In the genomic region with DNA sequence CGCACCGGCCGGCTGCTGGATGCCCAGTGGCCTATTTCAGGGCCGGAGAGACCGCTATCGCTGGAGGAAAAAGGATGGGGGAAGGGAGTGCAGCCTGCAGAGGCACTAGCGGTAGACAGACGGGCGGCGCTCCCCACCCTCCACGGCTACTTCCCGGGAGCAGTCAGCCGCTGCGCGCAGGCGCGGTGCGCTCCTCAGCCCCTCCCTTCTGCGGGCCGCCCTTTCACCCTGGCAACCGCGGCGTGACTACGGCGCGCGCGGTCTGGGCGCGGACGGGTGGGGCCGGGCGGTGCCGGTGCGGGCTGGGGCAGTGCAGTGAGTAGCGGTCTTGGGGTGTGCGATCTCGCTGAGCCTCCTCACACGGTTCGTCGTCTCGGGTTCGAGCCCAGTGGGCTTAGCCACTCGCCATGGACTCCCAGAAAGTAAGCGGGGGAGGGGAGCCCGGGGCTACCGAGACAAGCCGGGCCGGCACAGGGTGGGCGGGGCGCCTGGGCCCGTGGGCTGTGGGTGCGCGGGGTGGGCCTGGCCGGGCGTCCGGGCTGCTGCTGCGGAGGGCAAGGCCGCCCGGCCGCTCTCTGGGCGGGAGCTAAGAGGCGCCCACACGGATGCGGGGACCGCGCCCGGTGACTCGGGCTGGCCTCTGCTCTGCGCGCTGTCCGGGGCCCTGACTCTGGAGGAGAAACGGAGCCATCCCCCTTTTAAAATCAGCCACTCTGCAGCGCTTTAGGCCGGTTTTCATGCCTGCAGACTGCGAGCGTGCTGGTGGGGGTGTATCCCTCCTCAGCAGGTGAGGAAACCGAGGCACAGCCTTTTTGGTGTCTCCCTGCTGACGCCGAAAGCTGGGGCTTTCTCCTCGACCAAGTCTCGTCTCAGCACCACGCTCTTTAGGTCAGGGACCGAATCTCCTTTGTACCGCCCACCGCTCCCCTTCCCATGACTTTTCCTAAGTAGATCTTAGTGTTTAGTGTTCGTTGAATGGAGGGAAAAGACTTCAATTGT, we compare ENCODE assay signal across 8 cellular contexts. TPM values are rescaled to one million over a fixed set of nuclear protein-coding genes. Genes with fewer than 3 reads are reported as not detected.
DNase-seq lines count a peak whose midpoint lies in the region; ATAC-seq, FAIRE-seq and TF ChIP-seq lines count a peak whose summit lies in the region.

TSS of gene FSD1L (plus strand) at position 221 of the 999 bp plus-strand sequence. CDS start at position 408, 187 bp downstream.

- peak; percentile 68; the same call in 1 of the 2 replicates for TF ChIP-seq POLR2A in GM12892 (IDR thresholded peaks at IDR 0.05; ENCODE audit: low read depth, low read length)

- H3K36me3 ChIP-seq in adipocyte (ENCODE audit: control insufficient read depth, insufficient read depth, low read length, severe bottlenecking): no peaks in the 10 kb centered on the region
- no peaks in the 10 kb centered on the region for H3K36me3 ChIP-seq in upper lobe of right lung

- H3K4me1 ChIP-seq in adipocyte (ENCODE audit: control insufficient read depth, insufficient read depth, low read length) (peaks cover 25% of the 10 kb centered on the region), upper lobe of right lung (peaks cover 10% of the 10 kb centered on the region)

- peak within 1 kb of the TSS; percentile 86 for H3K9ac ChIP-seq in adipocyte (ENCODE audit: low read length)

- ATAC-seq in HG02763 (IDR thresholded peaks at IDR 0.05; ENCODE audit: unreplicated experiment) (peak; percentile 97), left cardiac atrium (peak; percentile 99), upper lobe of right lung (peak; percentile 98)

- H3K9me3 ChIP-seq in adipocyte (ENCODE audit: control insufficient read depth, low read length) (no peaks in the 10 kb centered on the region), upper lobe of right lung (no peaks in the 10 kb centered on the region)

- peak within 1 kb of the TSS; percentile 65 for H3K27ac ChIP-seq in upper lobe of right lung

- DNase-seq in GM12892 (ENCODE audit: insufficient read length) (peak; percentile 68), NCI-H128 (lab: John Stamatoyannopoulos, UW; ENCODE audit: unreplicated experiment) (peak; percentile 66), SW 1271 (lab: John Stamatoyannopoulos, UW) (peak; percentile 71 to 88), adipocyte (ENCODE audit: low read depth) (peak; percentile 97), left cardiac atrium (peak; percentile 95), posterior vena cava (ENCODE audit: low spot score) (peak; percentile 97), upper lobe of right lung (peak; percentile 97)

- peak; percentile 94 for FAIRE-seq in GM12892 (lab: Jason Lieb, UNC)

- intact Hi-C loops in left cardiac atrium (cut with DNase I) (no loop called here), posterior vena cava (cut with DNase I) (no loop called here), upper lobe of right lung (cut with DNase I) (no loop called here)

- no peaks in the 10 kb centered on the region for H3K27me3 ChIP-seq in adipocyte (replicated peaks; ENCODE audit: control insufficient read depth, insufficient read depth, low read length)
- H3K27me3 ChIP-seq in upper lobe of right lung: no peaks in the 10 kb centered on the region

- TF ChIP-seq CTCF in upper lobe of right lung (IDR thresholded peaks at IDR 0.05): peak; percentile 34

- H3K4me3 ChIP-seq in adipocyte (ENCODE audit: low read length) (peak within 1 kb of the TSS; percentile 97), upper lobe of right lung (peak within 1 kb of the TSS; percentile 79)

RNA-seq across cellular contexts. Expression of gene FSD1L, which starts in this region (rescaled TPM):
- 13.2 TPM for polyA plus RNA-seq in GM12892 (2012; ENCODE audit: missing spikeins)
- total RNA-seq in left cardiac atrium (1 to 10 TPM; 2.5 to 3.0 TPM), posterior vena cava (1 to 10 TPM; 5.5 to 8.7 TPM), upper lobe of right lung (4.5 TPM)

Comparison
In these comparisons a context has a peak if more than half of its experiments do, and no peak if none do; other contexts are left out.
1. Peak in every context shown above with its lines: DNase-seq, ATAC-seq, H3K4me3 ChIP-seq and H3K27ac ChIP-seq.